In genomic region chr10:44733743-44734488, GRCh38 we compare ENCODE assay signal across 15 cellular contexts.
A peak's percentile ranks its signal among the peaks of the same experiment; 100 is the strongest.
DNase-seq lines count a peak whose midpoint lies in the region; ATAC-seq and TF ChIP-seq lines count a peak whose summit lies in the region.
"Had no signal": no experiment of that assay in that cellular context is flagged by ENCODE, and none has a peak within 500 bp of the region (broad histone marks: within the 10 kb centered on the region; RNA-seq: fewer than 3 reads in every experiment).

No MANE protein-coding gene starts in this region.

- H3K27me3 Mint-ChIP-seq in WTC11 (ENCODE audit: low read depth) (no peaks in the 10 kb centered on the region), T-helper 17 cell (peaks cover 6% of the 10 kb centered on the region)

- no peak overlapping the region for H3K4me3 Mint-ChIP-seq in WTC11
- no peak overlapping the region for H3K4me3 Mint-ChIP-seq in T-helper 17 cell
- H3K4me3 Mint-ChIP-seq: activated naive CD8-positive, alpha-beta T cell treated with anti-CD3 and anti-CD28 coated beads for 36 hours; T-cell had no signal

- H3K27ac Mint-ChIP-seq in WTC11: no peak overlapping the region
- H3K27ac Mint-ChIP-seq in T-helper 17 cell: no peak overlapping the region
- H3K27ac Mint-ChIP-seq: activated naive CD8-positive, alpha-beta T cell treated with anti-CD3 and anti-CD28 coated beads for 36 hours; T-cell had no signal

- no peak overlapping the region for H3K9ac ChIP-seq in SK-N-SH

- H3K4me3 ChIP-seq in SK-N-SH (ENCODE audit: low read depth in 2 of 2, low read length in 1 of 2): no peak overlapping the region
- H3K4me3 ChIP-seq in upper lobe of right lung: no peak overlapping the region
- H3K4me3 ChIP-seq: spleen had no signal

- DNase-seq in SK-N-SH: no peak
- DNase-seq in WTC11 (ENCODE audit: low spot score): no peak
- DNase-seq in iPS-NIHi11 (ENCODE audit: low spot score): peak; percentile 28
- DNase-seq in upper lobe of right lung: no peak
- no peak for DNase-seq in T-helper 17 cell
- DNase-seq: activated CD4-positive, CD25-positive, alpha-beta regulatory T cell treated with anti-CD3 and anti-CD28 coated beads, Interleukin-2, amount 50 U/mL, for 72 hours; activated naive CD8-positive, alpha-beta T cell treated with anti-CD3 and anti-CD28 coated beads for 36 hours; NCI-H1436; spleen; T-cell had no signal

- H3K9me3 Mint-ChIP-seq in WTC11: 0 out of 2 replicates have a peak, but pooled peaks cover 3% of the 10 kb centered on the region

- peaks cover 4% of the 10 kb centered on the region; the same call in 1 of the 2 replicates for H3K9me2 ChIP-seq in SK-N-SH

- H3K4me1 ChIP-seq in SK-N-SH (ENCODE audit: control insufficient read depth in 1 of 2, insufficient read depth in 2 of 2, low read depth in 1 of 2, low read length in 1 of 2): no peaks in the 10 kb centered on the region
- H3K4me1 ChIP-seq in upper lobe of right lung: no peaks in the 10 kb centered on the region
- H3K4me1 ChIP-seq: spleen had no signal

- H3K4me2 ChIP-seq in SK-N-SH: no peak overlapping the region

- POLR2A ChIA-PET in SK-N-SH (lab: Yijun Ruan, JAX): no interaction called here
- POLR2A ChIA-PET in WTC11 (lab: Charles Lee): interaction anchor here (0.7 kb wide), 1 partner anchor 33 kb away, joined by 3 read pairs; no protein-coding TSS in a partner anchor

- intact Hi-C loops in upper lobe of right lung (cut with DNase I): no loop called here

- H3K79me2 ChIP-seq in SK-N-SH (ENCODE audit: insufficient read depth): no peaks in the 10 kb centered on the region

- H3K36me3 Mint-ChIP-seq in WTC11: no peaks in the 10 kb centered on the region
- H3K36me3 Mint-ChIP-seq in T-helper 17 cell (ENCODE audit: low read depth): no peaks in the 10 kb centered on the region
- H3K36me3 Mint-ChIP-seq: activated naive CD8-positive, alpha-beta T cell treated with anti-CD3 and anti-CD28 coated beads for 36 hours; T-cell had no signal

- WGBS in SK-N-SH (ENCODE audit: low lambda C conversion rate): 5% methylated on average over 4 of the region's 4 CpGs

- TF ChIP-seq RAD21 in SK-N-SH (IDR thresholded peaks at IDR 0.05; ENCODE audit: low read length): no peak

- no peak overlapping the region for H2AFZ ChIP-seq in SK-N-SH (ENCODE audit: low read depth)

- no peak for TF ChIP-seq EP300 in SK-N-SH (IDR thresholded peaks at IDR 0.05; ENCODE audit: borderline replicate concordance in 1 of 2, low read depth in 1 of 2, low read length in 1 of 2)

- CTCF ChIA-PET in SK-N-SH (lab: Yijun Ruan, JAX) (no interaction called here), WTC11 (lab: Charles Lee) (interaction anchor here (0.9 to 1.9 kb wide), 7 partner anchors 10 to 177 kb away, joined by 3 to 8 read pairs (median 4); no protein-coding TSS in a partner anchor)

- TF ChIP-seq CTCF in SK-N-SH (IDR thresholded peaks at IDR 0.05) (peak; percentile 40), WTC11 (IDR thresholded peaks at IDR 0.05) (no peak), upper lobe of right lung (IDR thresholded peaks at IDR 0.05) (peak; percentile 9)

- no peaks in the 10 kb centered on the region for H4K20me1 ChIP-seq in SK-N-SH (ENCODE audit: insufficient read depth)

- H3K4me1 Mint-ChIP-seq in WTC11 (peaks cover 9% of the 10 kb centered on the region), T-helper 17 cell (no peaks in the 10 kb centered on the region)
- H3K4me1 Mint-ChIP-seq: activated naive CD8-positive, alpha-beta T cell treated with anti-CD3 and anti-CD28 coated beads for 36 hours; T-cell had no signal

- H3K27me3 ChIP-seq in SK-N-SH (ENCODE audit: insufficient read depth) (peaks cover 10% of the 10 kb centered on the region), upper lobe of right lung (no peaks in the 10 kb centered on the region)
- H3K27me3 ChIP-seq: spleen had no signal

- H3K36me3 ChIP-seq in SK-N-SH (replicated peaks in 1 of 2; ENCODE audit: control insufficient read depth in 1 of 2, insufficient read depth in 2 of 2, low read length in 1 of 2) (no peaks in the 10 kb centered on the region), upper lobe of right lung (no peaks in the 10 kb centered on the region)
- H3K36me3 ChIP-seq: spleen had no signal

- H3K27ac ChIP-seq in SK-N-SH (ENCODE audit: low read depth in 2 of 2, low read length in 1 of 2) (no peak overlapping the region), upper lobe of right lung (no peak overlapping the region)
- H3K27ac ChIP-seq: spleen had no signal

- ATAC-seq in SK-N-SH treated with all-trans-retinoic acid at 6 μM for 48 hours: no peak
- ATAC-seq in WTC11: peak; percentile 43; the same call in 1 of the 2 replicates
- no peak for ATAC-seq in upper lobe of right lung
- no peak for ATAC-seq in HG03159 (IDR thresholded peaks at IDR 0.05; ENCODE audit: unreplicated experiment)
- no peak for ATAC-seq in T-helper 17 cell
- ATAC-seq in activated CD4-positive, CD25-positive, alpha-beta regulatory T cell treated with anti-CD3 and anti-CD28 coated beads, Interleukin-2, amount 50 U/mL, for 24 hours: no peak
- ATAC-seq: esophagus mucosa, Panc1, T-cell had no signal

- H3K9me3 ChIP-seq in SK-N-SH (peaks cover 3% of the 10 kb centered on the region; the same call in 1 of the 2 replicates), upper lobe of right lung (no peaks in the 10 kb centered on the region), T-helper 17 cell (ENCODE audit: control insufficient read depth, low read length, poor library complexity, severe bottlenecking) (no peaks in the 10 kb centered on the region)

- H3F3A ChIP-seq in SK-N-SH (replicated peaks; ENCODE audit: insufficient read depth): no peaks in the 10 kb centered on the region

TF ChIP-seq in SK-N-SH, 30 proteins besides CTCF, POLR2A, EP300 and RAD21 (continues in another document):
- no peak for TF ChIP-seq TEAD4 (IDR thresholded peaks at IDR 0.05; ENCODE audit: borderline replicate concordance, insufficient read depth)
- TF ChIP-seq RFX5 (IDR thresholded peaks at IDR 0.05; ENCODE audit: low read length): no peak
- no peak for TF ChIP-seq SIN3A (IDR thresholded peaks at IDR 0.05; ENCODE audit: borderline replicate concordance, low read depth, low read length)
- TF ChIP-seq FOSL2 (IDR thresholded peaks at IDR 0.05; ENCODE audit: borderline replicate concordance, low read depth): no peak
- no peak for TF ChIP-seq USF2 (IDR thresholded peaks at IDR 0.05; ENCODE audit: borderline replicate concordance, low read depth, low read length)
- TF ChIP-seq GATA2 (CRISPR knock-in tag; IDR thresholded peaks at IDR 0.05): no peak
- TF ChIP-seq TCF12 (IDR thresholded peaks at IDR 0.05): no peak
- TF ChIP-seq SMC3 (IDR thresholded peaks at IDR 0.05; ENCODE audit: low read depth, low read length): no peak
- no peak for TF ChIP-seq FOXJ3 (CRISPR knock-in tag; IDR thresholded peaks at IDR 0.05)
- no peak for TF ChIP-seq NFIC (IDR thresholded peaks at IDR 0.05; ENCODE audit: borderline replicate concordance)

TF ChIP-seq in SK-N-SH treated with all-trans-retinoic acid at 6 μM for 48 hours, 23 proteins besides CTCF, POLR2A, EP300 and RAD21 (continues in another document):
- TF ChIP-seq POU6F1 (CRISPR knock-in tag; IDR thresholded peaks at IDR 0.05; ENCODE audit: borderline replicate concordance, low read depth): no peak

TF ChIP-seq in WTC11, 78 proteins besides CTCF, POLR2A, EP300 and RAD21 (continues in another document):
- no peak for TF ChIP-seq EMX1 (CRISPR knock-in tag; IDR thresholded peaks at IDR 0.05)
- TF ChIP-seq, protein P1, sequence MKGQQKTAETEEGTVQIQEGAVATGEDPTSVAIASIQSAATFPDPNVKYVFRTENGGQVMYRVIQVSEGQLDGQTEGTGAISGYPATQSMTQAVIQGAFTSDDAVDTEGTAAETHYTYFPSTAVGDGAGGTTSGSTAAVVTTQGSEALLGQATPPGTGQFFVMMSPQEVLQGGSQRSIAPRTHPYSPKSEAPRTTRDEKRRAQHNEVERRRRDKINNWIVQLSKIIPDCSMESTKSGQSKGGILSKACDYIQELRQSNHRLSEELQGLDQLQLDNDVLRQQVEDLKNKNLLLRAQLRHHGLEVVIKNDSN (CRISPR knock-in tag; IDR thresholded peaks at IDR 0.05): no peak
- TF ChIP-seq ZBTB21 (CRISPR knock-in tag; IDR thresholded peaks at IDR 0.05; ENCODE audit: borderline replicate concordance): no peak
- TF ChIP-seq ATF6 (CRISPR knock-in tag; IDR thresholded peaks at IDR 0.05): no peak
- TF ChIP-seq, protein P2, sequence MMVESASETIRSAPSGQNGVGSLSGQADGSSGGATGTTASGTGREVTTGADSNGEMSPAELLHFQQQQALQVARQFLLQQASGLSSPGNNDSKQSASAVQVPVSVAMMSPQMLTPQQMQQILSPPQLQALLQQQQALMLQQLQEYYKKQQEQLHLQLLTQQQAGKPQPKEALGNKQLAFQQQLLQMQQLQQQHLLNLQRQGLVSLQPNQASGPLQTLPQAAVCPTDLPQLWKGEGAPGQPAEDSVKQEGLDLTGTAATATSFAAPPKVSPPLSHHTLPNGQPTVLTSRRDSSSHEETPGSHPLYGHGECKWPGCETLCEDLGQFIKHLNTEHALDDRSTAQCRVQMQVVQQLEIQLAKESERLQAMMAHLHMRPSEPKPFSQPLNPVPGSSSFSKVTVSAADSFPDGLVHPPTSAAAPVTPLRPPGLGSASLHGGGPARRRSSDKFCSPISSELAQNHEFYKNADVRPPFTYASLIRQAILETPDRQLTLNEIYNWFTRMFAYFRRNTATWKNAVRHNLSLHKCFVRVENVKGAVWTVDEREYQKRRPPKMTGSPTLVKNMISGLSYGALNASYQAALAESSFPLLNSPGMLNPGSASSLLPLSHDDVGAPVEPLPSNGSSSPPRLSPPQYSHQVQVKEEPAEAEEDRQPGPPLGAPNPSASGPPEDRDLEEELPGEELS (CRISPR knock-in tag; IDR thresholded peaks at IDR 0.05): no peak
- no peak for TF ChIP-seq ZNF423 (CRISPR knock-in tag; IDR thresholded peaks at IDR 0.05)

Comparison
In these comparisons a context has a peak if more than half of its experiments do, and no peak if none do; other contexts are left out.
1. Of the 6 proteins assayed by ChIP-seq in both WTC11 and SK-N-SH: peak only in WTC11: none; only in SK-N-SH: CTCF; in both: none; in neither: 5.